1 cellular context compared by ENCODE assay signal in the genomic region with DNA sequence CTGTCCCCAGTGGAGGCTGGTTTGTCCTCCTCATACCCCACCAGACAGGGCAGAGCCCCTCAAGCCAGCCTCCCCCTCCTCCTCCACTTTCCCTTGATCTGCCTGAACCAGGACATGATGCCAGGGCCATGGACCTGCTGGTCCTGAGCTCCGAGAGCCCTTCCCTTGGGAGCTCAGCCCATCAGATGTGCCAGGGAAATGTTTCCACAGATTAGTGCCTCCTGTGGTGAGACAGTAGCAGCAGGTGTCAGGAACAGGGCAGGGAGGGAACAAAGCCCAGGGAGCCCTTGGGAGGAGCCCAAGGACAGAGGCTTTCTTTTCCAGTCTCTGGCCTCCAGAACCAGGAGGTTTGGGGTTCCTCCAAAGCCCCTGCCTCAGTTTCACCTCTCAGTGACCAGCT.
TF ChIP-seq lines count a peak whose summit lies in the region.

No MANE protein-coding gene starts in this region.

TF ChIP-seq in HepG2, 621 proteins besides CTCF, POLR2A, EP300 and RAD21:
- TF ChIP-seq ARNT2 (CRISPR knock-in tag; IDR thresholded peaks at IDR 0.05; ENCODE audit: low read depth) (no peak), BCL6 (CRISPR knock-in tag; IDR thresholded peaks at IDR 0.05) (no peak), ISL2 (CRISPR knock-in tag; IDR thresholded peaks at IDR 0.05) (no peak)
- TF ChIP-seq, protein P1, sequence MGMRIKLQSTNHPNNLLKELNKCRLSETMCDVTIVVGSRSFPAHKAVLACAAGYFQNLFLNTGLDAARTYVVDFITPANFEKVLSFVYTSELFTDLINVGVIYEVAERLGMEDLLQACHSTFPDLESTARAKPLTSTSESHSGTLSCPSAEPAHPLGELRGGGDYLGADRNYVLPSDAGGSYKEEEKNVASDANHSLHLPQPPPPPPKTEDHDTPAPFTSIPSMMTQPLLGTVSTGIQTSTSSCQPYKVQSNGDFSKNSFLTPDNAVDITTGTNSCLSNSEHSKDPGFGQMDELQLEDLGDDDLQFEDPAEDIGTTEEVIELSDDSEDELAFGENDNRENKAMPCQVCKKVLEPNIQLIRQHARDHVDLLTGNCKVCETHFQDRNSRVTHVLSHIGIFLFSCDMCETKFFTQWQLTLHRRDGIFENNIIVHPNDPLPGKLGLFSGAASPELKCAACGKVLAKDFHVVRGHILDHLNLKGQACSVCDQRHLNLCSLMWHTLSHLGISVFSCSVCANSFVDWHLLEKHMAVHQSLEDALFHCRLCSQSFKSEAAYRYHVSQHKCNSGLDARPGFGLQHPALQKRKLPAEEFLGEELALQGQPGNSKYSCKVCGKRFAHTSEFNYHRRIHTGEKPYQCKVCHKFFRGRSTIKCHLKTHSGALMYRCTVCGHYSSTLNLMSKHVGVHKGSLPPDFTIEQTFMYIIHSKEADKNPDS (CRISPR knock-in tag; IDR thresholded peaks at IDR 0.05) = no peak
- TF ChIP-seq, protein P2, sequence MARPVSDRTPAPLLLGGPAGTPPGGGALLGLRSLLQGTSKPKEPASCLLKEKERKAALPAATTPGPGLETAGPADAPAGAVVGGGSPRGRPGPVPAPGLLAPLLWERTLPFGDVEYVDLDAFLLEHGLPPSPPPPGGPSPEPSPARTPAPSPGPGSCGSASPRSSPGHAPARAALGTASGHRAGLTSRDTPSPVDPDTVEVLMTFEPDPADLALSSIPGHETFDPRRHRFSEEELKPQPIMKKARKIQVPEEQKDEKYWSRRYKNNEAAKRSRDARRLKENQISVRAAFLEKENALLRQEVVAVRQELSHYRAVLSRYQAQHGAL (CRISPR knock-in tag; IDR thresholded peaks at IDR 0.05; ENCODE audit: not compliant biosample characterization) = no peak
